ENCODE assay signal across 1 cellular context in genomic region chr3:108100906-108101305, GRCh38.
TF ChIP-seq lines count a peak whose summit lies in the region.

No MANE protein-coding gene starts in this region.

TF ChIP-seq in GM23338, 12 proteins besides CTCF, POLR2A, EP300 and RAD21 (continued from another document):
- TF ChIP-seq NANOG (IDR thresholded peaks at IDR 0.05; ENCODE audit: borderline replicate concordance), result no peak
- TF ChIP-seq ZNF331 (CRISPR knock-in tag; IDR thresholded peaks at IDR 0.05; ENCODE audit: low read depth), result no peak
- no peak for TF ChIP-seq CREB1 (CRISPR knock-in tag; IDR thresholded peaks at IDR 0.05; ENCODE audit: low read depth)
